Comparison of ENCODE assay signal across 15 cellular contexts in the genomic region with DNA sequence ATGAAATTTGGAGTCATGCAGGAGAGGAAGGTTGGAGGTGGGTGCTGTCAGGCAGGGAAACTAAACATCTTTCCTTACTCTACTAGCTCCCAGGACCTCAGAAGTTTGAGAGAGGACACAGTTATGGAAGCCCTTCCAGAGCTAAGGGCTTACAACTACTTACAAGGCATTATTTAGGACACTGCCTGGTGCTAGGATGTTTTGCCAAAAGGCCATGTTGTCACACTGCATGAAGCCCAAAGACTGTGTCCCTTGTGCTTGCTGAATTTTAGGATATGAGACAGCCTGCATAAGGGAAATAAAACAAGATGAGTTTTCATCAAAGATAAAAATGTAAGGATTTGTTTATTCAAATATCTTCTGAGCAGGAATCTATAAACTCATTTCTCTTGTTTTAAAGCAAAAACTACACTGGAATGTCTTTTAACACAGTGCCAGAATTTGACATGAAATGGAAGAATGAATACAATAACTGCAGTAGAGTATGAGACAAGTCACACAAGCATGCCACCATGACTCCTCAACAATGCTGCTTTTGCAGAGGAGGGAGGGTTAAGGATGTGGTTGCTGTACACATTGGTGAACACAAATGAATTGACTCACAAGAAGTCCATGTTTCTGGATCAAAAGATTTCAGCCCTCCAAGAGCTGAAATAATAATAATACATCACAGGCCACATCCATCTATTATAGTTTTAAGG.
A peak's percentile ranks its signal among the peaks of the same experiment; 100 is the strongest.
DNase-seq lines count a peak whose midpoint lies in the region; ATAC-seq and TF ChIP-seq lines count a peak whose summit lies in the region.
"Had no signal": no experiment of that assay in that cellular context is flagged by ENCODE, and none has a peak within 500 bp of the region (broad histone marks: within the 10 kb centered on the region; RNA-seq: fewer than 3 reads in every experiment).

No MANE protein-coding gene starts in this region.

- H3K36me3 ChIP-seq in BJ (ENCODE audit: control insufficient read depth, insufficient read depth, low read length) (no peaks in the 10 kb centered on the region), Panc1 (ENCODE audit: control insufficient read depth, insufficient read depth, low read length) (no peaks in the 10 kb centered on the region), mesenchymal stem cell (ENCODE audit: control insufficient read depth in 1 of 2, insufficient read depth in 2 of 2, low read depth in 1 of 2, low read length in 2 of 2) (no peaks in the 10 kb centered on the region)
- H3K36me3 ChIP-seq: prostate gland had no signal

- CTCF ChIA-PET in BJ (lab: Yijun Ruan, JAX) (interaction anchor here (0.8 kb wide), 1 partner anchor 257 kb away, joined by 3 read pairs; no protein-coding TSS in a partner anchor), Panc1 (lab: Charles Lee) (no interaction called here)

- H3K4me2 ChIP-seq in mesenchymal stem cell (ENCODE audit: low read length, poor library complexity, severe bottlenecking): no peak overlapping the region

- intact Hi-C loops in Panc1 (cut with micrococcal nuclease; ENCODE audit: unreplicated experiment): no loop called here

- H3K23ac ChIP-seq in mesenchymal stem cell (ENCODE audit: low read length in 2 of 2): no peak overlapping the region

- no peak overlapping the region for H2AK5ac ChIP-seq in mesenchymal stem cell (ENCODE audit: low read length, severe bottlenecking)

- no peaks in the 10 kb centered on the region for H3K79me1 ChIP-seq in mesenchymal stem cell (replicated peaks; ENCODE audit: low read length, poor library complexity, severe bottlenecking)

- H2BK120ac ChIP-seq in mesenchymal stem cell (ENCODE audit: low read depth, low read length): no peak overlapping the region

- H2AFZ ChIP-seq in mesenchymal stem cell (ENCODE audit: low read depth, low read length): no peak overlapping the region

- peak overlapping the region in 1 of 2 experiments; percentile 28 for H2BK12ac ChIP-seq in mesenchymal stem cell (ENCODE audit: low read length in 2 of 2)

- H3K4ac ChIP-seq in mesenchymal stem cell (ENCODE audit: low read depth in 1 of 2, low read length in 2 of 2): no peak overlapping the region

- DNase-seq in BJ (ENCODE audit: low read depth) (peak; percentile 5), Panc1 (ENCODE audit: low read depth, low spot score) (no peak), dedifferentiated amniotic fluid mesenchymal stem cell (ENCODE audit: extremely low spot score) (peak; percentile 27), mesenchymal stem cell (peak; percentile 22), HUDEP-2 (lab: John Stamatoyannopoulos, UW; ENCODE audit: unreplicated experiment in 76 of 76) (no peak), ACHN (no peak)
- DNase-seq: activated CD8-positive, alpha-beta T cell treated with anti-CD3 and anti-CD28 coated beads for 36 hours; activated gamma-delta T cell; erythroblast; NCI-H526 treated with DMSO at 0.1 percent for 48 hours had no signal

- H4K8ac ChIP-seq in mesenchymal stem cell (ENCODE audit: low read length): no peak overlapping the region

- H3K9ac ChIP-seq in mesenchymal stem cell (ENCODE audit: low read length): peak overlapping the region; percentile 89

- ATAC-seq in Panc1 (no peak), HG02970 (IDR thresholded peaks at IDR 0.05; ENCODE audit: low FRiP score, unreplicated experiment) (no peak)
- no peak for ATAC-seq in activated CD4-positive, CD25-positive, alpha-beta regulatory T cell treated with anti-CD3 and anti-CD28 coated beads, Interleukin-2, amount 50 U/mL, for 24 hours
- ATAC-seq: activated CD8-positive, alpha-beta T cell treated with anti-CD3 and anti-CD28 coated beads for 36 hours; K562 had no signal

- H3K18ac ChIP-seq in mesenchymal stem cell (ENCODE audit: low read depth in 1 of 2, low read length in 2 of 2): no peak overlapping the region

- peak overlapping the region; percentile 69 for H3K27ac ChIP-seq in Panc1 (ENCODE audit: low read length)
- no peak overlapping the region for H3K27ac ChIP-seq in mesenchymal stem cell (ENCODE audit: low read length, poor library complexity, severe bottlenecking)
- H3K27ac ChIP-seq: prostate gland, RWPE1 had no signal

- in situ Hi-C loops in Panc1 (cut with HindIII; ENCODE audit: low pct_unique_long_range_greater_than_20kb, low sequenced_read_pairs): no loop called here
- in situ Hi-C loops in ACHN (cut with HindIII; ENCODE audit: low pct_ligation_motif_present, low pct_unique_long_range_greater_than_20kb, low sequenced_read_pairs): no loop called here

- no peak for TF ChIP-seq CTCF in BJ (IDR thresholded peaks at IDR 0.05; ENCODE audit: insufficient read depth, low read depth, low read length)
- TF ChIP-seq CTCF in Panc1 (IDR thresholded peaks at IDR 0.05): no peak

- POLR2A ChIA-PET in BJ (lab: Charles Lee): no interaction called here
- POLR2A ChIA-PET in Panc1 (lab: Charles Lee): no interaction called here

- no TSS peak for BruUV-seq in Panc1 (replicated peaks; lab: Mats Ljungman, UMichigan)

- H3K14ac ChIP-seq in mesenchymal stem cell (ENCODE audit: low read length in 2 of 2): no peak overlapping the region

- H3K27me3 ChIP-seq in BJ (ENCODE audit: control insufficient read depth, insufficient read depth, low read length): no peaks in the 10 kb centered on the region
- H3K27me3 ChIP-seq in Panc1 (ENCODE audit: control insufficient read depth, insufficient read depth, low read length): no peaks in the 10 kb centered on the region
- H3K27me3 ChIP-seq in mesenchymal stem cell (ENCODE audit: control insufficient read depth in 1 of 2, insufficient read depth in 1 of 2, low read length in 2 of 2): no peaks in the 10 kb centered on the region

- peaks cover 15% of the 10 kb centered on the region for H3K4me1 ChIP-seq in Panc1 (ENCODE audit: control insufficient read depth, insufficient read depth, low read length)
- H3K4me1 ChIP-seq in mesenchymal stem cell (ENCODE audit: control insufficient read depth, insufficient read depth, low read depth, low read length): peaks cover 4% of the 10 kb centered on the region
- H3K4me1 ChIP-seq: prostate gland had no signal

- H3K9me3 ChIP-seq in Panc1 (ENCODE audit: control insufficient read depth, insufficient read depth, low read depth, low read length): no peaks in the 10 kb centered on the region
- H3K9me3 ChIP-seq in mesenchymal stem cell (ENCODE audit: control insufficient read depth, low read length): no peaks in the 10 kb centered on the region
- H3K9me3 ChIP-seq: prostate gland had no signal

- no peak overlapping the region for H2BK5ac ChIP-seq in mesenchymal stem cell (ENCODE audit: low read depth, low read length, poor library complexity, severe bottlenecking)

- no peak overlapping the region for H2BK15ac ChIP-seq in mesenchymal stem cell (ENCODE audit: low read depth, poor library complexity, severe bottlenecking)

- no peak overlapping the region for H4K91ac ChIP-seq in mesenchymal stem cell (ENCODE audit: low read length)

- no peak overlapping the region for H3K4me3 ChIP-seq in BJ (ENCODE audit: low read depth, low read length)
- H3K4me3 ChIP-seq in Panc1 (ENCODE audit: low read depth in 2 of 2, low read length in 2 of 2): no peak overlapping the region
- peak overlapping the region in 1 of 2 experiments; percentile 67 for H3K4me3 ChIP-seq in mesenchymal stem cell (ENCODE audit: insufficient read depth in 1 of 2, low read depth in 1 of 2, low read length in 2 of 2)
- H3K4me3 ChIP-seq: K562, prostate gland had no signal

Comparison
In these comparisons a context has a peak if more than half of its experiments do, and no peak if none do; other contexts are left out.
1. DNase-seq: peak in BJ (single experiment), dedifferentiated amniotic fluid mesenchymal stem cell (single experiment) and mesenchymal stem cell (single experiment); none in Panc1 (single experiment), HUDEP-2 (0 of 76) and ACHN (single experiment).